In genomic region chr5:69250593-69250992, GRCh38 we compare ENCODE assay signal across 19 cellular contexts. TPM values are rescaled to one million over a fixed set of nuclear protein-coding genes. Genes with fewer than 3 reads are reported as not detected.
DNase-seq lines count a peak whose midpoint lies in the region; ATAC-seq and TF ChIP-seq lines count a peak whose summit lies in the region.
"Had no signal": no experiment of that assay in that cellular context is flagged by ENCODE, and none has a peak within 500 bp of the region (broad histone marks: within the 10 kb centered on the region; RNA-seq: fewer than 3 reads in every experiment).

No MANE protein-coding gene starts in this region.

- DNase-seq in activated T-cell treated with anti-CD3 and anti-CD28 coated beads, Interleukin-2, amount 50 U/mL, for 24 hours: no peak
- no peak for DNase-seq in activated T-cell treated with anti-CD3 and anti-CD28 coated beads, Interleukin-2, amount 50 U/mL, for 4 hours
- no peak for DNase-seq in HFFc6
- no peak for DNase-seq in neural crest cell (ENCODE audit: low read depth, low spot score)
- DNase-seq in osteocyte (ENCODE audit: extremely low spot score, unreplicated experiment): no peak
- DNase-seq in GM10248 (ENCODE audit: extremely low spot score): no peak
- DNase-seq in NCI-H146 (lab: John Stamatoyannopoulos, UW): no peak
- DNase-seq: 8988T, C1 segment of cervical spinal cord, DND-41, GF-D8, GM23248, MV-4-11, NCI-H1417, NCI-H2029, NCI-H2171, NCI-H774, SJCRH30 had no signal

- TF ChIP-seq CTCF in HFFc6 (IDR thresholded peaks at IDR 0.05) (no peak), neural crest cell (conservative IDR thresholded peaks at IDR 0.05) (no peak), osteocyte (IDR thresholded peaks at IDR 0.05) (no peak), GM10248 (IDR thresholded peaks at IDR 0.05; ENCODE audit: control extremely low read depth, extremely low read depth, low read depth, missing control alignments) (no peak)

- ATAC-seq in activated T-cell treated with anti-CD3 and anti-CD28 coated beads, Interleukin-2, amount 50 U/mL, for 4 hours: no peak
- ATAC-seq in activated T-helper 17 cell treated with anti-CD3 and anti-CD28 coated beads, Interleukin-2, amount 50 U/mL, for 72 hours (replicated peaks): no peak

- CTCF ChIA-PET in GM10248 (lab: Yijun Ruan, JAX): no interaction called here

- H3K27ac Mint-ChIP-seq in activated T-cell treated with anti-CD3 and anti-CD28 coated beads, Interleukin-2, amount 50 U/mL, for 24 hours: peak overlapping the region; percentile 71
- peak overlapping the region; percentile 11; the same call in 1 of the 2 replicates for H3K27ac Mint-ChIP-seq in HFFc6
- H3K27ac Mint-ChIP-seq in activated T-helper 17 cell treated with anti-CD3 and anti-CD28 coated beads, Interleukin-2, amount 50 U/mL, for 72 hours: peak overlapping the region; percentile 24
- peak overlapping the region; percentile 35 for H3K27ac Mint-ChIP-seq in neural crest cell (ENCODE audit: unreplicated experiment)
- H3K27ac Mint-ChIP-seq in osteocyte (ENCODE audit: unreplicated experiment): no peak overlapping the region

- POLR2A ChIA-PET in GM10248 (lab: Yijun Ruan, JAX): no interaction called here

- peaks cover 5% of the 10 kb centered on the region for H3K9me3 Mint-ChIP-seq in activated T-cell treated with anti-CD3 and anti-CD28 coated beads, Interleukin-2, amount 50 U/mL, for 24 hours
- peaks cover 9% of the 10 kb centered on the region for H3K9me3 Mint-ChIP-seq in activated T-cell treated with anti-CD3 and anti-CD28 coated beads, Interleukin-2, amount 50 U/mL, for 4 hours
- no peaks in the 10 kb centered on the region for H3K9me3 Mint-ChIP-seq in HFFc6
- no peaks in the 10 kb centered on the region for H3K9me3 Mint-ChIP-seq in activated T-helper 17 cell treated with anti-CD3 and anti-CD28 coated beads, Interleukin-2, amount 50 U/mL, for 72 hours
- peaks cover 3% of the 10 kb centered on the region for H3K9me3 Mint-ChIP-seq in neural crest cell
- peaks cover 15% of the 10 kb centered on the region for H3K9me3 Mint-ChIP-seq in osteocyte (ENCODE audit: unreplicated experiment)

- H3K27me3 Mint-ChIP-seq in activated T-cell treated with anti-CD3 and anti-CD28 coated beads, Interleukin-2, amount 50 U/mL, for 24 hours: no peaks in the 10 kb centered on the region
- no peaks in the 10 kb centered on the region for H3K27me3 Mint-ChIP-seq in activated T-cell treated with anti-CD3 and anti-CD28 coated beads, Interleukin-2, amount 50 U/mL, for 4 hours (ENCODE audit: low read depth)
- H3K27me3 Mint-ChIP-seq in HFFc6 (ENCODE audit: insufficient read depth): no peaks in the 10 kb centered on the region; the same call in 1 of the 2 replicates
- no peaks in the 10 kb centered on the region for H3K27me3 Mint-ChIP-seq in activated T-helper 17 cell treated with anti-CD3 and anti-CD28 coated beads, Interleukin-2, amount 50 U/mL, for 72 hours
- H3K27me3 Mint-ChIP-seq in neural crest cell (ENCODE audit: low read depth): no peaks in the 10 kb centered on the region
- H3K27me3 Mint-ChIP-seq in osteocyte (ENCODE audit: unreplicated experiment): no peaks in the 10 kb centered on the region

- no peak overlapping the region for H3K4me3 Mint-ChIP-seq in activated T-cell treated with anti-CD3 and anti-CD28 coated beads, Interleukin-2, amount 50 U/mL, for 24 hours
- no peak overlapping the region for H3K4me3 Mint-ChIP-seq in activated T-cell treated with anti-CD3 and anti-CD28 coated beads, Interleukin-2, amount 50 U/mL, for 4 hours
- H3K4me3 Mint-ChIP-seq in HFFc6 (no peak overlapping the region), neural crest cell (no peak overlapping the region), osteocyte (ENCODE audit: unreplicated experiment) (no peak overlapping the region)
- no peak overlapping the region for H3K4me3 Mint-ChIP-seq in activated T-helper 17 cell treated with anti-CD3 and anti-CD28 coated beads, Interleukin-2, amount 50 U/mL, for 72 hours

- peaks cover 69% of the 10 kb centered on the region for H3K36me3 Mint-ChIP-seq in activated T-cell treated with anti-CD3 and anti-CD28 coated beads, Interleukin-2, amount 50 U/mL, for 24 hours (ENCODE audit: low read depth)
- H3K36me3 Mint-ChIP-seq in activated T-cell treated with anti-CD3 and anti-CD28 coated beads, Interleukin-2, amount 50 U/mL, for 4 hours (ENCODE audit: insufficient read depth): peaks cover 25% of the 10 kb centered on the region
- H3K36me3 Mint-ChIP-seq in HFFc6 (ENCODE audit: low read depth) (peaks cover 26% of the 10 kb centered on the region), neural crest cell (ENCODE audit: low read depth) (peaks cover 10% of the 10 kb centered on the region), osteocyte (ENCODE audit: unreplicated experiment) (peaks cover 20% of the 10 kb centered on the region)
- peaks cover 73% of the 10 kb centered on the region for H3K36me3 Mint-ChIP-seq in activated T-helper 17 cell treated with anti-CD3 and anti-CD28 coated beads, Interleukin-2, amount 50 U/mL, for 72 hours (ENCODE audit: low read depth)

- H3K4me1 Mint-ChIP-seq in activated T-cell treated with anti-CD3 and anti-CD28 coated beads, Interleukin-2, amount 50 U/mL, for 24 hours (ENCODE audit: low read depth): peaks cover 22% of the 10 kb centered on the region
- peaks cover 12% of the 10 kb centered on the region for H3K4me1 Mint-ChIP-seq in activated T-cell treated with anti-CD3 and anti-CD28 coated beads, Interleukin-2, amount 50 U/mL, for 4 hours (ENCODE audit: low read depth)
- H3K4me1 Mint-ChIP-seq in HFFc6 (ENCODE audit: low read depth): peaks cover 31% of the 10 kb centered on the region
- H3K4me1 Mint-ChIP-seq in activated T-helper 17 cell treated with anti-CD3 and anti-CD28 coated beads, Interleukin-2, amount 50 U/mL, for 72 hours: peaks cover 20% of the 10 kb centered on the region
- peaks cover 4% of the 10 kb centered on the region for H3K4me1 Mint-ChIP-seq in neural crest cell
- H3K4me1 Mint-ChIP-seq in osteocyte (ENCODE audit: unreplicated experiment): peaks cover 17% of the 10 kb centered on the region

RNA-seq across cellular contexts. Expression of gene CDK7, which starts 15.9 kb away (rescaled TPM):
- 10 to 100 TPM; 39.9 to 52.4 (median 48.5) TPM for total RNA-seq in activated T-cell treated with anti-CD3 and anti-CD28 coated beads, Interleukin-2, amount 50 U/mL, for 4 hours
- total RNA-seq in HFFc6 (2021; fragmentation: NEBNext Ultra II Directional; extraction: Animal tissue kit (Norgen Biotek cat#: 25700)): 10 to 100 TPM; 46.9 to 61.0 (median 54.1) TPM
- total RNA-seq in activated T-helper 17 cell treated with anti-CD3 and anti-CD28 coated beads, Interleukin-2, amount 50 U/mL, for 72 hours: 10 to 100 TPM; 37.5 to 52.4 TPM
- total RNA-seq in neural crest cell: 29.4 and 32.4 TPM in 2 replicates
- 32.5 and 35.4 TPM in 2 replicates for total RNA-seq in osteocyte
